Comparison of ENCODE assay signal across 16 cellular contexts in genomic region chr4:141567326-141567915, GRCh38.
"Had no signal": no experiment of that assay in that cellular context is flagged by ENCODE, and none has a peak within 500 bp of the region (broad histone marks: within the 10 kb centered on the region; RNA-seq: fewer than 3 reads in every experiment).

No MANE protein-coding gene starts in this region.

- H3K4me3 Mint-ChIP-seq: natural killer cell, neural crest cell, type B pancreatic cell had no signal

- H3K9me3 ChIP-seq: colonic mucosa, heart left ventricle, suprapubic skin, thyroid gland had no signal

- H3K4me3 ChIP-seq: colonic mucosa, heart left ventricle, suprapubic skin, thyroid gland had no signal

- H3K27me3 ChIP-seq: colonic mucosa, foreskin keratinocyte, heart left ventricle, suprapubic skin, thyroid gland had no signal

- H3K27ac ChIP-seq: colonic mucosa, foreskin keratinocyte, heart left ventricle, suprapubic skin had no signal

- H3K27me3 Mint-ChIP-seq: type B pancreatic cell had no signal

- H3K9me3 Mint-ChIP-seq: natural killer cell, neural crest cell, type B pancreatic cell had no signal

- H3K36me3 Mint-ChIP-seq: natural killer cell, type B pancreatic cell had no signal

- H3K4me1 Mint-ChIP-seq: natural killer cell, neural crest cell had no signal

- H3K4me1 ChIP-seq: colonic mucosa, heart left ventricle, suprapubic skin had no signal

- H3K36me3 ChIP-seq: colonic mucosa, heart left ventricle, suprapubic skin, thyroid gland had no signal

- H3K27ac Mint-ChIP-seq: natural killer cell, type B pancreatic cell had no signal

- DNase-seq: colonic mucosa; dermis blood vessel endothelial cell; erythroblast; foreskin keratinocyte; heart left ventricle; hippocampal formation; natural killer cell; posterior cingulate gyrus; right cardiac atrium; small intestine; stimulated activated CD4-positive, alpha-beta T cell treated with anti-CD3 and anti-CD28 coated beads, Interleukin-12 subunit alpha, Interleukin-12 subunit beta, amount 100 ng/mL, for 4 hours; stimulated activated naive CD4-positive, alpha-beta T cell treated with Interleukin-2 at 50 U/mL for 16 hours; thyroid gland had no signal

- ATAC-seq: heart left ventricle, natural killer cell, right cardiac atrium had no signal
